ENCODE assay signal across 22 cellular contexts in the genomic region with DNA sequence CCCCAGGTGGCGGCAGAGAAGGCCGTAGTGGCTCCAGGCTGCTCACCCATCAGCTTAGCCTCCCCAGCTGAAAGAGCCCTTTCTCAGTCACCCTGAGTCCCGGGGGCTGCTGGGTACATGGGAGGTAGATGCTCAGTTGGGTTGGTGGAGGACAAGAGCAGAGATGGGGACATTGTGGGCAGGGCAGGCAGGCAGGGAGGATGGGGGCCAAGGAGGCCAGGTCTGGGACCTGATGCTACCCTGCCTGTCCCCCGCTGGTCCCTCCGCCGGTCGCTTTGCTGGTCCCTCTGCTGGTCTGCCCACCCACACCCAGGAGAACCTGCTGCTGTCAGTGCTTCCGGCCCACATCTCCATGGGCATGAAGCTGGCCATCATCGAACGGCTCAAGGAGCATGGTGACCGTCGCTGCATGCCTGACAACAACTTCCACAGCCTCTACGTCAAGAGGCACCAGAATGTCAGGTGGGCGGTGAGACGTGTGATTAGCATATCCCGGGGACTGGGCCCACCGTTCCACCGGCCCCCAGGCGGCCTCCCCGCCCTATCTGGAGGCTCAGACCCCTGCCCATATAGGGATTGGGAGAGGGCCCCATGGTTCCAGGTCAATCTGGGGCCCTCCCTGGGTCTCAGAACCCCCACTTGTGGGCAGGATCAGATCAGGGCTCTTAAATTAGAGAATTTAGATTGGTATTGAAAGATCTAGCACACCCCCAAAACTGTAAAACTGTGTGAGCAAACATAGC. TPM values are rescaled to one million over a fixed set of nuclear protein-coding genes. Genes with fewer than 3 reads are reported as not detected.
DNase-seq lines count a peak whose midpoint lies in the region; ATAC-seq, FAIRE-seq and TF ChIP-seq lines count a peak whose summit lies in the region.
"Had no signal": no experiment of that assay in that cellular context is flagged by ENCODE, and none has a peak within 500 bp of the region (broad histone marks: within the 10 kb centered on the region; RNA-seq: fewer than 3 reads in every experiment).

No MANE protein-coding gene starts in this region.

- TF ChIP-seq CTCF in CD4-positive, alpha-beta T cell (IDR thresholded peaks at IDR 0.05): no peak
- no peak for TF ChIP-seq CTCF in K562 (IDR thresholded peaks at IDR 0.05 in 2 of 3, conservative IDR thresholded peaks at IDR 0.05 in 1 of 3; ENCODE audit: insufficient read depth in 2 of 3, low read depth in 1 of 3, low read length in 3 of 3)
- TF ChIP-seq CTCF in testis (IDR thresholded peaks at IDR 0.05): no peak

- H3K18ac ChIP-seq in neuronal stem cell (ENCODE audit: low read length): peak overlapping the region; percentile 85

- no TSS peak for BruUV-seq in K562 (replicated peaks; lab: Mats Ljungman, UMichigan)

- H3K36me3 ChIP-seq in K562 (ENCODE audit: control insufficient read depth, insufficient read depth, low read length): peaks cover 91% of the 10 kb centered on the region; the same call in 2 of the 3 replicates
- no peaks in the 10 kb centered on the region for H3K36me3 ChIP-seq in neuronal stem cell (replicated peaks in 1 of 2; ENCODE audit: control insufficient read depth in 2 of 2, insufficient read depth in 2 of 2, low read length in 2 of 2)
- H3K36me3 ChIP-seq in testis (ENCODE audit: low read depth, missing control alignments): no peaks in the 10 kb centered on the region

- H3K27ac ChIP-seq in CD4-positive, alpha-beta T cell (ENCODE audit: low read depth, low read length): peak overlapping the region; percentile 21
- H3K27ac ChIP-seq in K562 (ENCODE audit: extremely low read depth, low read depth, low read length) (no peak overlapping the region), neuronal stem cell (replicated peaks; ENCODE audit: low read length) (no peak overlapping the region), testis (no peak overlapping the region)
- H3K27ac ChIP-seq: HL-60, KMS-11 had no signal

- no peak for TF ChIP-seq RAD21 in K562 (CRISPR knock-in tag; conservative IDR thresholded peaks at IDR 0.05 in 1 of 2, IDR thresholded peaks at IDR 0.05 in 1 of 2)

- no peak for ATAC-seq in CD4-positive, alpha-beta T cell (ENCODE audit: poor library complexity)
- ATAC-seq in K562: no peak

- FAIRE-seq in K562 (lab: Jason Lieb, UNC): no peak
- FAIRE-seq: H54, RCC 7860 had no signal

- H3K27me3 Mint-ChIP-seq in activated naive CD4-positive, alpha-beta T cell treated with anti-CD3 and anti-CD28 coated beads, Interleukin-2, amount 10 ng/mL, durations not matched to agents 7 days and 5 days: no peaks in the 10 kb centered on the region
- H3K27me3 Mint-ChIP-seq in CD4-positive, alpha-beta T cell: no peaks in the 10 kb centered on the region

- CTCF ChIA-PET in activated naive CD4-positive, alpha-beta T cell treated with anti-CD3 and anti-CD28 coated beads, Interleukin-2, amount 10 ng/mL, durations not matched to agents 7 days and 5 days (lab: Charles Lee): interaction anchor here (1.6 kb wide), 1 partner anchor 15 kb away, joined by 4 read pairs; no protein-coding TSS in a partner anchor
- CTCF ChIA-PET in CD4-positive, alpha-beta T cell (lab: Charles Lee): no interaction called here
- CTCF ChIA-PET in K562 (lab: Yijun Ruan, JAX; ENCODE audit: low intra/inter-chr PET ratio): no interaction called here

- H2AK5ac ChIP-seq in neuronal stem cell (ENCODE audit: low read depth, low read length): peak overlapping the region; percentile 21

- WGBS in K562 (ENCODE audit: insufficient coverage, low coverage, missing lambda C conversion rate): 95% methylated on average over 18 of the region's 20 CpGs
- no CpG with 5 or more reads among the region's 20 CpGs for WGBS in neuronal stem cell (ENCODE audit: extremely low coverage in 2 of 2, insufficient read length in 2 of 2, insufficient replicate concordance in 1 of 2), 2 donors
- WGBS in testis, 2 donors: 43 to 91% methylated on average over 5 to 20 of the region's 20 CpGs

- TF ChIP-seq EP300 in K562 (IDR thresholded peaks at IDR 0.05; ENCODE audit: low read length): no peak

- no peak overlapping the region for H3K4me2 ChIP-seq in K562 (ENCODE audit: insufficient read depth, low read length)
- no peak overlapping the region for H3K4me2 ChIP-seq in neuronal stem cell (ENCODE audit: insufficient read depth, low read length, poor library complexity, severe bottlenecking)
- H3K4me2 ChIP-seq: KMS-11 had no signal

- no peaks in the 10 kb centered on the region for H3K27me3 ChIP-seq in CD4-positive, alpha-beta T cell (ENCODE audit: control insufficient read depth, insufficient read depth, low read length)
- H3K27me3 ChIP-seq in K562 (ENCODE audit: control insufficient read depth in 2 of 2, insufficient read depth in 2 of 2, low read length in 2 of 2) (no peaks in the 10 kb centered on the region), neuronal stem cell (ENCODE audit: control insufficient read depth in 3 of 3, insufficient read depth in 3 of 3, low read depth in 1 of 3, low read length in 3 of 3) (no peaks in the 10 kb centered on the region), testis (no peaks in the 10 kb centered on the region)

- no peak overlapping the region for H2BK12ac ChIP-seq in neuronal stem cell (ENCODE audit: low read length)

- H3K36me3 Mint-ChIP-seq in activated naive CD4-positive, alpha-beta T cell treated with anti-CD3 and anti-CD28 coated beads, Interleukin-2, amount 10 ng/mL, durations not matched to agents 7 days and 5 days: peaks cover 53% of the 10 kb centered on the region
- peaks cover 80% of the 10 kb centered on the region for H3K36me3 Mint-ChIP-seq in CD4-positive, alpha-beta T cell (ENCODE audit: low read depth)

- H2AFZ ChIP-seq in K562 (ENCODE audit: low read depth, low read length) (no peak overlapping the region), neuronal stem cell (ENCODE audit: low read length) (no peak overlapping the region)

- POLR2A ChIA-PET in CD4-positive, alpha-beta T cell (lab: Charles Lee): no interaction called here
- POLR2A ChIA-PET in K562 (lab: Yijun Ruan, JAX): no interaction called here

- intact Hi-C loops in CD4-positive, alpha-beta T cell (cut with DNase I, micrococcal nuclease): no loop called here
- intact Hi-C loops in K562 (cut with micrococcal nuclease) (no loop called here), testis (cut with DNase I; ENCODE audit: low total_unique reads) (no loop called here)

- no peak overlapping the region for H2BK15ac ChIP-seq in neuronal stem cell (ENCODE audit: low read length)

- no peaks in the 10 kb centered on the region for H3K9me3 ChIP-seq in CD4-positive, alpha-beta T cell (ENCODE audit: control insufficient read depth, low read length)
- no peaks in the 10 kb centered on the region for H3K9me3 ChIP-seq in K562 (replicated peaks; ENCODE audit: control insufficient read depth, insufficient read depth, low read depth, low read length)
- H3K9me3 ChIP-seq in neuronal stem cell (replicated peaks in 1 of 2; ENCODE audit: control insufficient read depth in 2 of 2, insufficient read depth in 1 of 2, low read depth in 1 of 2, low read length in 2 of 2): no peaks in the 10 kb centered on the region
- H3K9me3 ChIP-seq in testis: no peaks in the 10 kb centered on the region

- H3K4me3 ChIP-seq in K562 (no peak overlapping the region), neuronal stem cell (ENCODE audit: low read length in 2 of 2) (no peak overlapping the region), testis (no peak overlapping the region)

- peak overlapping the region; percentile 7 for H3K27ac Mint-ChIP-seq in activated naive CD4-positive, alpha-beta T cell treated with anti-CD3 and anti-CD28 coated beads, Interleukin-2, amount 10 ng/mL, durations not matched to agents 7 days and 5 days
- no peak overlapping the region for H3K27ac Mint-ChIP-seq in CD4-positive, alpha-beta T cell

- no peaks in the 10 kb centered on the region; the same call in 1 of the 2 replicates for H4K20me1 ChIP-seq in K562 (replicated peaks; ENCODE audit: control insufficient read depth, insufficient read depth, low read length)

- H4K91ac ChIP-seq in neuronal stem cell (ENCODE audit: low read depth, low read length, poor library complexity): no peak overlapping the region

- H2BK5ac ChIP-seq in neuronal stem cell (ENCODE audit: low read length): no peak overlapping the region

- DNase-seq in activated naive CD4-positive, alpha-beta T cell treated with anti-CD3 and anti-CD28 coated beads, Interleukin-2, amount 10 ng/mL, durations not matched to agents 7 days and 5 days: no peak
- no peak for DNase-seq in activated naive CD4-positive, alpha-beta T cell treated with Interleukin-2 at 50 U/mL for 16 hours
- DNase-seq in CD4-positive, alpha-beta T cell: no peak
- no peak for DNase-seq in K562 (ENCODE audit: extremely low read depth in 1 of 4, low spot score in 3 of 4)
- no peak for DNase-seq in neuronal stem cell (ENCODE audit: low spot score)
- no peak for DNase-seq in testis
- DNase-seq in NCI-H1092 (lab: John Stamatoyannopoulos, UW): no peak
- no peak for DNase-seq in NCI-H2107 treated with DMSO at 0.1 percent for 48 hours (lab: John Stamatoyannopoulos, UW; ENCODE audit: unreplicated experiment)
- DNase-seq: AML-193, C1 segment of cervical spinal cord, DMS79, NCI-H1105 treated with DMSO at 0.1 percent for 48 hours, NCI-H2029 treated with DMSO at 0.1 percent for 48 hours, NCI-H2171, NCI-H345, NCI-H524, NCI-H82, OCI-M1 had no signal

- H3K23ac ChIP-seq in neuronal stem cell (ENCODE audit: low read depth, low read length, poor library complexity): no peak overlapping the region

- no peak for TF ChIP-seq POLR2A in K562 (conservative IDR thresholded peaks at IDR 0.05)
- TF ChIP-seq POLR2A in testis (IDR thresholded peaks at IDR 0.05): no peak

- peaks cover 1% of the 10 kb centered on the region for H3K79me1 ChIP-seq in neuronal stem cell (ENCODE audit: low read depth, low read length)

- H3K4me3 Mint-ChIP-seq in activated naive CD4-positive, alpha-beta T cell treated with anti-CD3 and anti-CD28 coated beads, Interleukin-2, amount 10 ng/mL, durations not matched to agents 7 days and 5 days: no peak overlapping the region
- no peak overlapping the region for H3K4me3 Mint-ChIP-seq in CD4-positive, alpha-beta T cell

- peak overlapping the region; percentile 94 for H3K14ac ChIP-seq in neuronal stem cell (ENCODE audit: low read length)

- no peak overlapping the region for H3K4ac ChIP-seq in neuronal stem cell (ENCODE audit: low read length)

- H3K79me2 ChIP-seq in K562 (ENCODE audit: control insufficient read depth, insufficient read depth, low read length): peaks cover 4% of the 10 kb centered on the region; the same call in 1 of the 3 replicates

- in situ Hi-C loops in K562 (cut with MboI): no loop called here

- H3K9ac ChIP-seq in K562 (ENCODE audit: insufficient read depth in 1 of 2, low read depth in 2 of 2, low read length in 2 of 2) (no peak overlapping the region; a peak in 1 of 4 replicates), neuronal stem cell (ENCODE audit: low read depth, low read length, poor library complexity) (no peak overlapping the region)
- H3K9ac ChIP-seq: KMS-11 had no signal

- peaks cover 11% of the 10 kb centered on the region for H3K4me1 Mint-ChIP-seq in activated naive CD4-positive, alpha-beta T cell treated with anti-CD3 and anti-CD28 coated beads, Interleukin-2, amount 10 ng/mL, durations not matched to agents 7 days and 5 days
- H3K4me1 Mint-ChIP-seq in CD4-positive, alpha-beta T cell (ENCODE audit: low read depth): peaks cover 4% of the 10 kb centered on the region

- no peaks in the 10 kb centered on the region for H3K9me3 Mint-ChIP-seq in activated naive CD4-positive, alpha-beta T cell treated with anti-CD3 and anti-CD28 coated beads, Interleukin-2, amount 10 ng/mL, durations not matched to agents 7 days and 5 days
- H3K9me3 Mint-ChIP-seq in CD4-positive, alpha-beta T cell: no peaks in the 10 kb centered on the region

- peaks cover 0 to 30% of the 10 kb centered on the region in 2 experiments; a peak in 2 of 5 replicates for H3K4me1 ChIP-seq in K562 (replicated peaks in 1 of 2; ENCODE audit: control insufficient read depth in 2 of 2, insufficient read depth in 2 of 2, low read length in 2 of 2)
- H3K4me1 ChIP-seq in neuronal stem cell (ENCODE audit: control insufficient read depth in 2 of 2, insufficient read depth in 1 of 2, low read depth in 1 of 2, low read length in 2 of 2): peaks cover 2 to 5% of the 10 kb centered on the region in 2 donors
- no peaks in the 10 kb centered on the region for H3K4me1 ChIP-seq in testis

- H3K9me1 ChIP-seq in K562 (ENCODE audit: control insufficient read depth, insufficient read depth, low read length): no peaks in the 10 kb centered on the region

- H4K8ac ChIP-seq in neuronal stem cell (ENCODE audit: low read depth, low read length): no peak overlapping the region

- peak overlapping the region; percentile 31 for H2BK120ac ChIP-seq in neuronal stem cell (ENCODE audit: low read depth, low read length)

RNA-seq across cellular contexts. Expression of gene ADCY7, which starts 26.9 kb away (rescaled TPM):
- 100 to 1,000 TPM; 136 to 147 TPM for total RNA-seq in CD4-positive, alpha-beta T cell
- total RNA-seq in K562 (2011; cell fraction: chromatin; rRNA removed; ENCODE audit: low replicate concordance): 155 and 371 TPM in 2 replicates
- total RNA-seq in K562 (2011; cell fraction: nucleolus; rRNA removed): 245 and 277 TPM in 2 replicates
- 151 and 184 TPM in 2 replicates for total RNA-seq in K562 (2011; cell fraction: nucleoplasm; rRNA removed)
- total RNA-seq in K562 (2014; rRNA removed) (59.0 and 73.5 TPM in 2 replicates), K562 (2014; rRNA removed; fragmentation: Illumina TruSeq; extraction: Trizol) (15.9 and 19.0 TPM in 2 replicates), K562 (2015; rRNA removed; fragmentation: Illumina TruSeq; extraction: Trizol) (28.6 and 29.9 TPM in 2 replicates), K562 (2021) (104 and 108 TPM in 2 replicates), testis (1 to 10 TPM; 5.9 to 9.4 TPM)
- polyA plus RNA-seq in K562 (2011; rRNA removed) (28.6 and 31.0 TPM in 2 replicates), K562 (2014; fragmentation: Illumina TruSeq; extraction: Trizol) (26.4 and 37.3 TPM in 2 replicates), K562 (2014; fragmentation: Nextera tagmentation; extraction: Ambion mirVana) (1 to 10 TPM; 2.3 to 2.4 TPM), K562 (2014; rRNA removed) (49.4 and 64.0 TPM in 2 replicates), testis (ENCODE audit: insufficient read depth, low read depth, low replicate concordance) (5.9 TPM)
- 19.2 and 48.3 TPM in 2 replicates for polyA plus RNA-seq in K562 (2011; cell fraction: cytosol; rRNA removed)
- polyA plus RNA-seq in K562 (2011; cell fraction: nucleus; rRNA removed): 193 and 347 TPM in 2 replicates
- polyA plus RNA-seq in K562 (2012): 53.4 and 59.6 TPM in 2 replicates
- 27.7 and 54.0 TPM in 2 replicates for polyA minus RNA-seq in K562 (2011; rRNA and poly(A)+ RNA removed)
- 42.4 and 51.4 TPM in 2 replicates for polyA minus RNA-seq in K562 (2011; cell fraction: cytosol; rRNA and poly(A)+ RNA removed)
- polyA minus RNA-seq in K562 (2011; cell fraction: nucleus; rRNA and poly(A)+ RNA removed): 109 TPM in 2 replicates
- 3.6 TPM for polyA plus RNA-seq in neuronal stem cell (2013, experiment 1 of 2)
- 3.3 TPM for polyA plus RNA-seq in neuronal stem cell (2013, experiment 2 of 2)
